9 cellular contexts compared by ENCODE assay signal in the genomic region with DNA sequence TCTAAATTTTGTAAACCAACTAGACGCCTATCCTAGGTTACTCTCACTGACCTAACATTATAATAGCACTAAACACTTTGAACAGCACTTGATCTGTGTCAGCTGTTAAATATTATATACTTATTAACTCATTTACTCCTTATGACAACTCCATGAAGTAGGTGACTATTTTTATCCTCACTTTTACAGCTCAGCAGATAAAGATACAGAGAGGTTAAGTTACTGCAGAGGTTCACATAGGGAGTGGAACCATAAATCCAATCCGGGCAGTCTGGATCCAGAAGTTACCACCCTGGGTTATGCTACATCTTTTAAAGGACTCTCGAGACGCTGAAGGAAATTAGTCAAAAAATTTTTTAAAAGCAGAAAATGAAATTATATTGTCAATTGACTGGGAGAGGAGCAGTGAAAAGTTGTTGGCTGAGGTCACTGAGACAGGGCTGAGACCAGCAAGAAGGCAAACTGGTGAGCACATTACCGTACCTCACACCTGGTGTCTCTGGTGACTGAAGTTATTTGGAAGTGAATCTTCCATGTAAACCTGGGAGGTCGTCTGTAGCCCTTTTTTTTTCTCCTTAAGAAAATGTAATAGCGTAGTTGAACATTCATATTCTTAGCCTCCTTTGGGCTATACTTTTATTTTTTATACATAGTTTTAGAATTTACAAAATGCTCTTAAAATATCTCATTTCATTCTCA. TPM values are rescaled to one million over a fixed set of nuclear protein-coding genes. Genes with fewer than 3 reads are reported as not detected.
DNase-seq lines count a peak whose midpoint lies in the region; ATAC-seq and TF ChIP-seq lines count a peak whose summit lies in the region.
"Had no signal": no experiment of that assay in that cellular context is flagged by ENCODE, and none has a peak within 500 bp of the region (broad histone marks: within the 10 kb centered on the region; RNA-seq: fewer than 3 reads in every experiment).

No MANE protein-coding gene starts in this region.

- peak overlapping the region in 11 of 12 donors; percentile 69 to 97 (median 91) for H3K27ac ChIP-seq in heart left ventricle
- peak overlapping the region in 3 of 4 donors; percentile 61 to 89 (median 72) for H3K27ac ChIP-seq in body of pancreas
- H3K27ac ChIP-seq in lung (ENCODE audit: low read depth in 1 of 2, low read length in 1 of 2) = peak overlapping the region; percentile 85 to 94
- H3K27ac ChIP-seq in upper lobe of right lung = peak overlapping the region; percentile 88

- intact Hi-C loops in heart left ventricle (cut with DNase I) = no loop called here
- intact Hi-C loops in cardiac septum (cut with DNase I) = loop anchor here (5.0 kb wide), 2 partner anchors 76 to 216 kb away; partner anchors contain the start of gene PHC1
- intact Hi-C loops in body of pancreas (cut with DNase I) = no loop called here
- intact Hi-C loops in upper lobe of right lung (cut with DNase I) = no loop called here

- H3K27me3 ChIP-seq in heart left ventricle (no peaks in the 10 kb centered on the region), body of pancreas (no peaks in the 10 kb centered on the region), lung (ENCODE audit: control insufficient read depth, insufficient read depth) (no peaks in the 10 kb centered on the region), upper lobe of right lung (no peaks in the 10 kb centered on the region)

- DNase-seq in heart left ventricle = no peak
- DNase-seq in cardiac septum (ENCODE audit: low spot score) = no peak
- DNase-seq in body of pancreas = no peak
- no peak for DNase-seq in lung (ENCODE audit: low spot score)
- no peak for DNase-seq in upper lobe of right lung
- no peak for DNase-seq in DMS153 treated with DMSO at 0.1 percent for 48 hours (lab: John Stamatoyannopoulos, UW; ENCODE audit: unreplicated experiment)
- no peak for DNase-seq in NCI-H146 (lab: John Stamatoyannopoulos, UW)
- DNase-seq in NCI-H226 = no peak
- DNase-seq: NCI-H1436 treated with DMSO at 0.1 percent for 48 hours had no signal

- TF ChIP-seq CTCF in heart left ventricle (IDR thresholded peaks at IDR 0.05) = no peak
- no peak for TF ChIP-seq CTCF in body of pancreas (IDR thresholded peaks at IDR 0.05)
- no peak for TF ChIP-seq CTCF in lung (IDR thresholded peaks at IDR 0.05; ENCODE audit: control extremely low read depth, extremely low read depth)
- no peak for TF ChIP-seq CTCF in upper lobe of right lung (IDR thresholded peaks at IDR 0.05)

- H3K4me1 ChIP-seq in heart left ventricle = peaks cover 0 to 47% (median 33%) of the 10 kb centered on the region in 12 donors
- peaks cover 13% of the 10 kb centered on the region for H3K4me1 ChIP-seq in body of pancreas
- peaks cover 2 to 3% of the 10 kb centered on the region in 2 donors for H3K4me1 ChIP-seq in lung (ENCODE audit: control insufficient read depth in 2 of 2, insufficient read depth in 2 of 2, low read length in 2 of 2)
- H3K4me1 ChIP-seq in upper lobe of right lung = peaks cover 37% of the 10 kb centered on the region

- WGBS in heart left ventricle, 4 donors = 27 to 31% (median 30%) methylated on average over 7 of the region's 7 CpGs
- whole genome bisulfite sequencing in body of pancreas, 2 donors = 20 to 23% methylated on average over 7 of the region's 7 CpGs
- 39% methylated on average over 7 of the region's 7 CpGs for WGBS in lung, 2 donors

- peak overlapping the region in 11 of 12 donors; percentile 76 to 100 (median 95) for H3K4me3 ChIP-seq in heart left ventricle
- no peak overlapping the region for H3K4me3 ChIP-seq in body of pancreas
- H3K4me3 ChIP-seq in lung = no peak overlapping the region
- peak overlapping the region; percentile 80 for H3K4me3 ChIP-seq in upper lobe of right lung

- H3K36me3 ChIP-seq in heart left ventricle (no peaks in the 10 kb centered on the region), body of pancreas (replicated peaks in 1 of 2; ENCODE audit: insufficient read depth in 1 of 2, low read depth in 2 of 2) (no peaks in the 10 kb centered on the region), lung (ENCODE audit: control insufficient read depth in 2 of 2, insufficient read depth in 2 of 2, low read length in 2 of 2) (no peaks in the 10 kb centered on the region), upper lobe of right lung (no peaks in the 10 kb centered on the region)

- ATAC-seq in heart left ventricle = no peak
- no peak for ATAC-seq in body of pancreas
- no peak for ATAC-seq in lung (ENCODE audit: insufficient read depth, low FRiP score)
- ATAC-seq in upper lobe of right lung = no peak

- TF ChIP-seq POLR2A in heart left ventricle (IDR thresholded peaks at IDR 0.05) = no peak
- TF ChIP-seq POLR2A in body of pancreas (IDR thresholded peaks at IDR 0.05) = no peak

- H3K9me3 ChIP-seq in heart left ventricle = no peaks in the 10 kb centered on the region
- no peaks in the 10 kb centered on the region for H3K9me3 ChIP-seq in body of pancreas
- H3K9me3 ChIP-seq in lung (ENCODE audit: control insufficient read depth in 2 of 2, insufficient read depth in 1 of 2, low read length in 1 of 2) = no peaks in the 10 kb centered on the region
- no peaks in the 10 kb centered on the region for H3K9me3 ChIP-seq in upper lobe of right lung

RNA-seq across cellular contexts. Expression of gene RIMKLB, which starts 1.2 kb away (rescaled TPM):
- total RNA-seq in heart left ventricle = 10 to 100 TPM in 8 of 9 donors, 1 to 10 TPM in 1; 8.5 to 16.9 (median 11.9) TPM
- polyA plus RNA-seq in heart left ventricle = 10 to 100 TPM in 1 of 2 donors, 1 to 10 TPM in 1; 7.4 to 15.4 TPM
- total RNA-seq in cardiac septum = 13.8 TPM
- 10 to 100 TPM; 18.1 to 19.5 TPM for total RNA-seq in body of pancreas
- total RNA-seq in lung = 10 to 100 TPM; 28.2 to 95.1 TPM
- 10 to 100 TPM; 19.9 to 43.2 TPM for polyA plus RNA-seq in lung
- 32.0 TPM for total RNA-seq in upper lobe of right lung

RNA-seq across cellular contexts. Expression of gene MFAP5, which starts 33.9 kb away (rescaled TPM):
- total RNA-seq in heart left ventricle (100 to 1,000 TPM in 2 of 9 donors, 10 to 100 TPM in 7; 12.4 to 137 (median 33.0) TPM), cardiac septum (20.8 TPM), body of pancreas (10 to 100 TPM; 17.9 to 33.0 TPM), lung (10 to 100 TPM in 1 of 2 donors, 1 to 10 TPM in 1; 4.4 to 10.0 TPM), upper lobe of right lung (2.8 TPM)
- polyA plus RNA-seq in heart left ventricle (10 to 100 TPM; 10.2 to 17.4 TPM), lung (1 to 10 TPM; 1.6 to 2.6 TPM)

Comparison
In these comparisons a context has a peak if more than half of its experiments do, and no peak if none do; other contexts are left out.
1. H3K4me3 ChIP-seq: peak in heart left ventricle (11 of 12) and upper lobe of right lung (single experiment); none in body of pancreas (0 of 2) and lung (single experiment).
2. Peak in every context shown above with its lines, with median percentiles within 50 percentile points of each other: H3K27ac ChIP-seq.